In the genomic region with DNA sequence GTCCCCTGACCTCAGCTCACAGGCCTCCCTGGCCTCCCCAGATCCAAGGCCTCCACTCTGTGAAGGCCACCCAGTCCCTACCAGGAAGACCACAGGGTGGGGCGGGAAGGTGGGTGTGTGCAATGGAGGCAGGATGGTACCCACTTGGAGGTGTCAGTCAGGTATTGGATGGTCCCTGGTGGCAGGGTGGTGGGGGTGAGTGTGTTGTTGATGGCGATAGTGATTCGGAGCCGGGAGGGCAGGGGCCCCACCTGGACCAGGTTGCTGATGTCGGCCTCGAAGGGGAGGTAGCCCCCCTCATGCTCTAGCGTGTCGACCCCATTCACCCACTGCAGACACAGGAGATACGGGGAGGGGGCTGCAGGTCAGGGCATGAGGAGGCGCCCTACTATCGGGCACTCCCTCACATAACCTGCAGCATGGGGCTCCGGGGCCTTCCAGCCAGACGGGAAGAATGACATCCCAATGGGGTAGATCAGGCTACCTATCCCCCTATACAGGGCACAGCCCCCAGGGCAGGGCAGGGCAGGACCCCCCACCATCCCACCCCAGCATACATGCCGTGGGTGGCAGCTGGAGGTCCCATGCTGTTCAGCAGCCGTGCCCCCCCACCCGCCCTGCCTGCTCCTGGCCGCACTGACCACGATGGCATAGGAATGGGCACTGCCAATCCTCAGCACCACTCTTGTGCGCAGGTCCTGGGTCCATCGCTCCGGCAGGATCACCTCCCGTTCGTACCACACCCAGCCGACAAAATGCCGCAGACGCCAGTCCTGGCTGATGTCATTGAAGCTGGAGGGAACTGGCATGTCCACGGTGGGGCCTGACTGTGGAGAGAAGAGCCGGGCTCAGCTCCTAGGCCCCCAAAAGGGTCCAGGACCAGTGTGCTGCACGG, we compare ENCODE assay signal across 11 cellular contexts. TPM values are rescaled to one million over a fixed set of nuclear protein-coding genes. Genes with fewer than 3 reads are reported as not detected.
DNase-seq lines count a peak whose midpoint lies in the region; ATAC-seq, FAIRE-seq and TF ChIP-seq lines count a peak whose summit lies in the region.
"Had no signal": no experiment of that assay in that cellular context is flagged by ENCODE, and none has a peak within 500 bp of the region (broad histone marks: within the 10 kb centered on the region; RNA-seq: fewer than 3 reads in every experiment).

No MANE protein-coding gene starts in this region.

- H3K9me3 Mint-ChIP-seq in HFFc6 (no peaks in the 10 kb centered on the region), astrocyte (ENCODE audit: unreplicated experiment) (no peaks in the 10 kb centered on the region)
- H3K9me3 Mint-ChIP-seq in natural killer cell treated with Interleukin-12 subunit alpha and Interleukin-12 subunit beta and Interleukin-15 and Interleukin-18, amount 100 ng/mL, for 72 hours, result no peaks in the 10 kb centered on the region

- H3K9ac ChIP-seq in BLaER1, result peak overlapping the region; percentile 92; the same call in 1 of the 2 replicates
- H3K9ac ChIP-seq in astrocyte (ENCODE audit: low read length), result no peak overlapping the region

- H3K4me1 Mint-ChIP-seq in HFFc6 (ENCODE audit: low read depth) (peaks cover 15% of the 10 kb centered on the region), astrocyte (ENCODE audit: low read depth, unreplicated experiment) (peaks cover 2% of the 10 kb centered on the region)
- H3K4me1 Mint-ChIP-seq in natural killer cell treated with Interleukin-12 subunit alpha and Interleukin-12 subunit beta and Interleukin-15 and Interleukin-18, amount 100 ng/mL, for 72 hours (ENCODE audit: low read depth in 2 of 2), result peaks cover 6 to 10% of the 10 kb centered on the region in 2 donors

- H3K9me3 ChIP-seq in BLaER1, result no peaks in the 10 kb centered on the region
- H3K9me3 ChIP-seq in astrocyte (ENCODE audit: insufficient read depth, low read depth, low read length), result no peaks in the 10 kb centered on the region
- H3K9me3 ChIP-seq: HAP-1 had no signal

- H3K36me3 ChIP-seq in BLaER1 (peaks cover 59% of the 10 kb centered on the region), astrocyte (ENCODE audit: insufficient read depth, low read length) (no peaks in the 10 kb centered on the region)

- H3K27me3 ChIP-seq in BLaER1 (no peaks in the 10 kb centered on the region), astrocyte (ENCODE audit: insufficient read depth, low read length) (no peaks in the 10 kb centered on the region)

- H3K79me2 ChIP-seq in astrocyte (ENCODE audit: insufficient read depth, low read length), result peaks cover 21% of the 10 kb centered on the region

- H3K36me3 Mint-ChIP-seq in HFFc6 (ENCODE audit: low read depth), result peaks cover 9% of the 10 kb centered on the region; the same call in 1 of the 2 replicates
- H3K36me3 Mint-ChIP-seq in astrocyte (ENCODE audit: low read depth, unreplicated experiment), result peaks cover 7% of the 10 kb centered on the region
- no peaks in the 10 kb centered on the region for H3K36me3 Mint-ChIP-seq in natural killer cell treated with Interleukin-12 subunit alpha and Interleukin-12 subunit beta and Interleukin-15 and Interleukin-18, amount 100 ng/mL, for 72 hours

- H4K20me1 ChIP-seq in BLaER1 (peaks cover 56% of the 10 kb centered on the region), astrocyte (ENCODE audit: insufficient read depth, low read length) (peaks cover 7% of the 10 kb centered on the region)

- no peak for FAIRE-seq in astrocyte (lab: Jason Lieb, UNC)

- TF ChIP-seq CTCF in HFFc6 (IDR thresholded peaks at IDR 0.05) (no peak), astrocyte (IDR thresholded peaks at IDR 0.05; ENCODE audit: insufficient read depth, low read depth, low read length) (no peak)

- H3K4me1 ChIP-seq in BLaER1 (peaks cover 31% of the 10 kb centered on the region), astrocyte (ENCODE audit: insufficient read depth, low read length) (peaks cover 7% of the 10 kb centered on the region)

- H3K27ac ChIP-seq in BLaER1 (peak overlapping the region; percentile 88; the same call in 1 of the 2 replicates), astrocyte (ENCODE audit: low read depth, low read length) (no peak overlapping the region)

- no peak overlapping the region for H3K4me3 Mint-ChIP-seq in HFFc6
- H3K4me3 Mint-ChIP-seq in astrocyte (ENCODE audit: unreplicated experiment), result no peak overlapping the region
- H3K4me3 Mint-ChIP-seq in natural killer cell treated with Interleukin-12 subunit alpha and Interleukin-12 subunit beta and Interleukin-15 and Interleukin-18, amount 100 ng/mL, for 72 hours, result peak overlapping the region; percentile 80

- H3K27ac Mint-ChIP-seq in HFFc6, result peak overlapping the region; percentile 33; the same call in 1 of the 2 replicates
- H3K27ac Mint-ChIP-seq in astrocyte (ENCODE audit: unreplicated experiment), result no peak overlapping the region
- H3K27ac Mint-ChIP-seq in natural killer cell treated with Interleukin-12 subunit alpha and Interleukin-12 subunit beta and Interleukin-15 and Interleukin-18, amount 100 ng/mL, for 72 hours, result peak overlapping the region; percentile 75 to 86

- H3K27me3 Mint-ChIP-seq in HFFc6 (ENCODE audit: insufficient read depth) (no peaks in the 10 kb centered on the region), astrocyte (ENCODE audit: low read depth, unreplicated experiment) (no peaks in the 10 kb centered on the region)
- no peaks in the 10 kb centered on the region for H3K27me3 Mint-ChIP-seq in natural killer cell treated with Interleukin-12 subunit alpha and Interleukin-12 subunit beta and Interleukin-15 and Interleukin-18, amount 100 ng/mL, for 72 hours

- peak overlapping the region; percentile 90; the same call in 1 of the 2 replicates for H3K4me3 ChIP-seq in BLaER1
- H3K4me3 ChIP-seq in astrocyte (ENCODE audit: insufficient read depth, low read depth, low read length), result no peak overlapping the region

- H3K4me2 ChIP-seq in BLaER1 (peak overlapping the region; percentile 96), astrocyte (ENCODE audit: low read length) (peak overlapping the region; percentile 78)

- H2AFZ ChIP-seq in astrocyte (ENCODE audit: low read depth, low read length), result no peak overlapping the region

- intact Hi-C loops in posterior vena cava (cut with DNase I), result no loop called here

- no peak for ATAC-seq in natural killer cell treated with Interleukin-12 subunit alpha and Interleukin-12 subunit beta and Interleukin-15 and Interleukin-18, amount 100 ng/mL, for 72 hours

- DNase-seq in HFFc6 (no peak), astrocyte (ENCODE audit: low read depth) (no peak), NCI-H128 (lab: John Stamatoyannopoulos, UW; ENCODE audit: unreplicated experiment) (no peak), MV-4-11 (lab: John Stamatoyannopoulos, UW) (no peak), posterior vena cava (ENCODE audit: low spot score) (no peak)
- no peak for DNase-seq in natural killer cell treated with Interleukin-12 subunit alpha and Interleukin-12 subunit beta and Interleukin-15 and Interleukin-18, amount 100 ng/mL, for 72 hours (ENCODE audit: low spot score)
- DNase-seq in stimulated activated naive CD4-positive, alpha-beta T cell (lab: John Stamatoyannopoulos, UW), result no peak
- DNase-seq: DMS153, NCI-H187 treated with DMSO at 0.1 percent for 48 hours had no signal

RNA-seq across cellular contexts. Expression of a gene that starts 2.2 kb away (rescaled TPM):
- total RNA-seq in HFFc6 (2021; fragmentation: NEBNext Ultra II Directional; extraction: Animal tissue kit (Norgen Biotek cat#: 25700)), result 10 to 100 TPM; 17.5 to 29.1 (median 27.4) TPM
- 18.3 and 20.0 TPM in 2 replicates for total RNA-seq in astrocyte
- 10 to 100 TPM; 78.7 to 92.5 TPM for total RNA-seq in natural killer cell treated with Interleukin-12 subunit alpha and Interleukin-12 subunit beta and Interleukin-15 and Interleukin-18, amount 100 ng/mL, for 72 hours
- 10 to 100 TPM; 22.5 to 38.4 TPM for total RNA-seq in posterior vena cava
